In the genomic region with DNA sequence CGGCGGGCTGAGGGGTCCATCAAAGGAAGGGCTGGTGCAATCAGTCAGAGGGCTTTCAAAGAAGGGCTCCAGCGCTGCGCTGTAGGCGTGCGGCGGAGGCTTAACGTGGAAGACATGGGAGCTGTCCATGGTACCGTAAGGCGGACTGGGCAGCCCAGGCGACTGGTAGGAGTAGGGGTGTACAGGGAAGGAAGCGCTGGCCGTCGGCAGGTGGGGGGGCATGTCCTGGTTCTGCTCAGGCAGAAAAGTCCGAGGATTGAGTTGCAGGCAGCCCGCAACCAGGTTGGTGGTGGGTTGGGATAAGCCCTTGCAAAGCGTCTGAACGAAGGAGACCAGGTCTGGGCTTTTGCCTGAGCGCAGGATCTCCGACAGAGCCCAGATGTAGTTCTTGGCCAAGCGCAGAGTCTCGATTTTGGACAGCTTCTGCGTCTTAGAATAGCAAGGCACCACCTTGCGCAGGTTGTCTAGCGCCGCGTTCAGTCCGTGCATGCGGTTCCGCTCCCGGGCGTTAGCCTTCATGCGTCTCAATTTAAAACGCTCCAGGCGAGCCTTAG, we compare ENCODE assay signal across 1 cellular context.
A peak's percentile ranks its signal among the peaks of the same experiment; 100 is the strongest.
TF ChIP-seq lines count a peak whose summit lies in the region.

No MANE protein-coding gene starts in this region.

TF ChIP-seq in HepG2, 621 proteins besides CTCF, POLR2A, EP300 and RAD21 (continued from another document and continues in another):
- TF ChIP-seq, protein P1, sequence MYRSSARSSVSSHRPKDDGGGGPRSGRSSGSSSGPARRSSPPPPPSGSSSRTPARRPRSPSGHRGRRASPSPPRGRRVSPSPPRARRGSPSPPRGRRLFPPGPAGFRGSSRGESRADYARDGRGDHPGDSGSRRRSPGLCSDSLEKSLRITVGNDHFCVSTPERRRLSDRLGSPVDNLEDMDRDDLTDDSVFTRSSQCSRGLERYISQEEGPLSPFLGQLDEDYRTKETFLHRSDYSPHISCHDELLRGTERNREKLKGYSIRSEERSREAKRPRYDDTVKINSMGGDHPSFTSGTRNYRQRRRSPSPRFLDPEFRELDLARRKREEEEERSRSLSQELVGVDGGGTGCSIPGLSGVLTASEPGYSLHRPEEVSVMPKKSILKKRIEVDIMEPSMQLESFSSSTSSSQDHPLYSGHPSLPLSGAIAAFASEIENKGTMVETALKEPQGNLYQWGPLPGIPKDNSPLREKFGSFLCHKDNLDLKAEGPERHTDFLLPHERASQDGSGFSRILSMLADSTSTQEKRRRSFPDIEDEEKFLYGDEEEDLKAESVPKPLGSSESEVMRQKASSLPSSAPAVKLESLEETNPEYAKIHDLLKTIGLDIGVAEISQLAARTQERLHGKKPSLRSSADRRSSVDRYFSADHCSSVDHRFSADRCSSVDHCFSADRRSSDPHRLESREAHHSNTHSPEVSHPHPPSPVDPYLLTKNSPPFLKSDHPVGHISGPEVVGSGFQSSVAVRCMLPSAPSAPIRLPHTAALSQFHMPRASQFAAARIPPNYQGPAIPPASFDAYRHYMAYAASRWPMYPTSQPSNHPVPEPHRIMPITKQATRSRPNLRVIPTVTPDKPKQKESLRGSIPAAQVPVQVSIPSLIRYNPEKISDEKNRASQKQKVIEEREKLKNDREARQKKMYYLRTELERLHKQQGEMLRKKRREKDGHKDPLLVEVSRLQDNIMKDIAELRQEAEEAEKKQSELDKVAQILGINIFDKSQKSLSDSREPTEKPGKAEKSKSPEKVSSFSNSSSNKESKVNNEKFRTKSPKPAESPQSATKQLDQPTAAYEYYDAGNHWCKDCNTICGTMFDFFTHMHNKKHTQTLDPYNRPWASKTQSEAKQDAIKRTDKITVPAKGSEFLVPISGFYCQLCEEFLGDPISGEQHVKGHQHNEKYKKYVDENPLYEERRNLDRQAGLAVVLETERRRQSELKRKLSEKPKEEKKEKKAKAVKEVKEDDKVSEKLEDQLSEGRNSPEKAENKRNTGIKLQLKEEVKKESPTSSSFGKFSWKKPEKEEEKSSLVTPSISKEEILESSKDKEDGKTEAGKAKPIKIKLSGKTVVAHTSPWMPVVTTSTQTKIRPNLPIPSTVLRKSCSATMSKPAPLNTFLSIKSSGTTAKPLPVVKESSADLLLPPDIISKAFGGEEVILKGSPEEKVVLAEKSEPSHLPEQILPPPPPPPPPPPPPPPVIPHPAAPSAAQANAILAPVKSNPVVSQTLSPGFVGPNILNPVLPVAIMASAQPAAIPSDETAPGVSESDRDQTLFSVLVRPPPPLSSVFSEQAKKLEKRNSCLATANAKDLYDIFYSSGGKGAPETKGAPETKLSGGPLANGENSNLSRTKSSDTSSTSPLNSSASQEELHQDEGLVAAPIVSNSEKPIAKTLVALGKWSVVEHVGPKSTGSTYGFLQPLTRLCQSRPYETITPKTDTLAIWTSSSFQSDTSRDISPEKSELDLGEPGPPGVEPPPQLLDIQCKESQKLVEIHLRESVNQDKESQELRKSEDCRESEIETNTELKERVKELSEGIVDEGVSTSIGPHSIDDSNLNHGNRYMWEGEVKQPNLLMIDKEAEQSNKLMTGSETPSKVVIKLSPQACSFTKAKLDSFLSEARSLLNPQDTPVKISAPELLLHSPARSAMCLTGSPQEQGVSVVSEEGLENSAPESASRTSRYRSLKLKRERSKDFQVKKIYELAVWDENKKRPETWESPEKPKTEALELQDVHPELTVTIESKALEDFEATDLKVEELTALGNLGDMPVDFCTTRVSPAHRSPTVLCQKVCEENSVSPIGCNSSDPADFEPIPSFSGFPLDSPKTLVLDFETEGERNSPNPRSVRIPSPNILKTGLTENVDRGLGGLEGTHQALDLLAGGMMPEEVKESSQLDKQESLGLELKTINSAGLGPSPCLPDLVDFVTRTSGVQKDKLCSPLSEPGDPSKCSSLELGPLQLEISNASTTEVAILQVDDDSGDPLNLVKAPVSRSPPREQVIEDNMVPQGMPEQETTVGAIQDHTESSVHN (CRISPR knock-in tag; IDR thresholded peaks at IDR 0.05), result peak; percentile 75; the same call in 1 of the 2 replicates
- TF ChIP-seq FOXP1 (IDR thresholded peaks at IDR 0.05), result no peak
- TF ChIP-seq FOXP1 (CRISPR knock-in tag; IDR thresholded peaks at IDR 0.05), result no peak
- peak; percentile 31; the same call in 1 of the 2 replicates for TF ChIP-seq ZFY (CRISPR knock-in tag; IDR thresholded peaks at IDR 0.05)
- no peak for TF ChIP-seq ZNF383 (CRISPR knock-in tag; IDR thresholded peaks at IDR 0.05; ENCODE audit: borderline replicate concordance)
- TF ChIP-seq YY1 (IDR thresholded peaks at IDR 0.05; ENCODE audit: insufficient read depth, insufficient replicate concordance, low read depth, low read length), result no peak
- TF ChIP-seq ZBTB7A (CRISPR knock-in tag; IDR thresholded peaks at IDR 0.05), result no peak
- TF ChIP-seq, protein P2, sequence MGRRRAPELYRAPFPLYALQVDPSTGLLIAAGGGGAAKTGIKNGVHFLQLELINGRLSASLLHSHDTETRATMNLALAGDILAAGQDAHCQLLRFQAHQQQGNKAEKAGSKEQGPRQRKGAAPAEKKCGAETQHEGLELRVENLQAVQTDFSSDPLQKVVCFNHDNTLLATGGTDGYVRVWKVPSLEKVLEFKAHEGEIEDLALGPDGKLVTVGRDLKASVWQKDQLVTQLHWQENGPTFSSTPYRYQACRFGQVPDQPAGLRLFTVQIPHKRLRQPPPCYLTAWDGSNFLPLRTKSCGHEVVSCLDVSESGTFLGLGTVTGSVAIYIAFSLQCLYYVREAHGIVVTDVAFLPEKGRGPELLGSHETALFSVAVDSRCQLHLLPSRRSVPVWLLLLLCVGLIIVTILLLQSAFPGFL (CRISPR knock-in tag; IDR thresholded peaks at IDR 0.05), result no peak
- peak; percentile 26; the same call in 1 of the 2 replicates for TF ChIP-seq MTA1 (CRISPR knock-in tag; IDR thresholded peaks at IDR 0.05; ENCODE audit: borderline replicate concordance)
- peak; percentile 75 for TF ChIP-seq HOXA3 (CRISPR knock-in tag; IDR thresholded peaks at IDR 0.05)
- no peak for TF ChIP-seq ELF4 (CRISPR knock-in tag; IDR thresholded peaks at IDR 0.05; ENCODE audit: borderline replicate concordance)
- no peak for TF ChIP-seq TBL1XR1 (IDR thresholded peaks at IDR 0.05; ENCODE audit: borderline replicate concordance, low read length, partially characterized antibody)
- peak; percentile 82 for TF ChIP-seq ZNF296 (CRISPR knock-in tag; conservative IDR thresholded peaks at IDR 0.05)
- 0 out of 2 replicates have a peak, but pooled peaks have one; percentile 52 for TF ChIP-seq NR1H2 (CRISPR knock-in tag; IDR thresholded peaks at IDR 0.05; ENCODE audit: borderline replicate concordance, low read depth)
- 0 out of 2 replicates have a peak, but pooled peaks have one; percentile 54 for TF ChIP-seq RELA (CRISPR knock-in tag; IDR thresholded peaks at IDR 0.05)
- TF ChIP-seq ZNF546 (CRISPR knock-in tag; conservative IDR thresholded peaks at IDR 0.05), result peak; percentile 78; the same call in 1 of the 2 replicates
- TF ChIP-seq SRSF9 (IDR thresholded peaks at IDR 0.05; ENCODE audit: borderline replicate concordance, insufficient read depth, low read depth, low read length, poor library complexity, severe bottlenecking), result no peak
- TF ChIP-seq, protein P3, sequence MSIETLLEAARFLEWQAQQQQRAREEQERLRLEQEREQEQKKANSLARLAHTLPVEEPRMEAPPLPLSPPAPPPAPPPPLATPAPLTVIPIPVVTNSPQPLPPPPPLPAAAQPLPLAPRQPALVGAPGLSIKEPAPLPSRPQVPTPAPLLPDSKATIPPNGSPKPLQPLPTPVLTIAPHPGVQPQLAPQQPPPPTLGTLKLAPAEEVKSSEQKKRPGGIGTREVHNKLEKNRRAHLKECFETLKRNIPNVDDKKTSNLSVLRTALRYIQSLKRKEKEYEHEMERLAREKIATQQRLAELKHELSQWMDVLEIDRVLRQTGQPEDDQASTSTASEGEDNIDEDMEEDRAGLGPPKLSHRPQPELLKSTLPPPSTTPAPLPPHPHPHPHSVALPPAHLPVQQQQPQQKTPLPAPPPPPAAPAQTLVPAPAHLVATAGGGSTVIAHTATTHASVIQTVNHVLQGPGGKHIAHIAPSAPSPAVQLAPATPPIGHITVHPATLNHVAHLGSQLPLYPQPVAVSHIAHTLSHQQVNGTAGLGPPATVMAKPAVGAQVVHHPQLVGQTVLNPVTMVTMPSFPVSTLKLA (IDR thresholded peaks at IDR 0.05), result no peak
- TF ChIP-seq, protein P4, sequence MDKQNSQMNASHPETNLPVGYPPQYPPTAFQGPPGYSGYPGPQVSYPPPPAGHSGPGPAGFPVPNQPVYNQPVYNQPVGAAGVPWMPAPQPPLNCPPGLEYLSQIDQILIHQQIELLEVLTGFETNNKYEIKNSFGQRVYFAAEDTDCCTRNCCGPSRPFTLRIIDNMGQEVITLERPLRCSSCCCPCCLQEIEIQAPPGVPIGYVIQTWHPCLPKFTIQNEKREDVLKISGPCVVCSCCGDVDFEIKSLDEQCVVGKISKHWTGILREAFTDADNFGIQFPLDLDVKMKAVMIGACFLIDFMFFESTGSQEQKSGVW (CRISPR knock-in tag; IDR thresholded peaks at IDR 0.05; ENCODE audit: borderline replicate concordance), result peak; percentile 40; the same call in 1 of the 2 replicates
- TF ChIP-seq, protein P5, sequence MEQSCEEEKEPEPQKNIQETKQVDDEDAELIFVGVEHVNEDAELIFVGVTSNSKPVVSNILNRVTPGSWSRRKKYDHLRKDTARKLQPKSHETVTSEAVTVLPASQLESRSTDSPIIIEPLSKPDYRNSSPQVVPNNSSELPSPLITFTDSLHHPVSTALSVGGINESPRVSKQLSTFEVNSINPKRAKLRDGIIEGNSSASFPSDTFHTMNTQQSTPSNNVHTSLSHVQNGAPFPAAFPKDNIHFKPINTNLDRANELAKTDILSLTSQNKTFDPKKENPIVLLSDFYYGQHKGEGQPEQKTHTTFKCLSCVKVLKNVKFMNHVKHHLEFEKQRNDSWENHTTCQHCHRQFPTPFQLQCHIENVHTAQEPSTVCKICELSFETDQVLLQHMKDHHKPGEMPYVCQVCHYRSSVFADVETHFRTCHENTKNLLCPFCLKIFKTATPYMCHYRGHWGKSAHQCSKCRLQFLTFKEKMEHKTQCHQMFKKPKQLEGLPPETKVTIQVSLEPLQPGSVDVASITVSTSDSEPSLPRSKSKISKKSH (CRISPR knock-in tag; IDR thresholded peaks at IDR 0.05; ENCODE audit: borderline replicate concordance), result 0 out of 2 replicates have a peak, but pooled peaks have one; percentile 77
- TF ChIP-seq, protein P6, sequence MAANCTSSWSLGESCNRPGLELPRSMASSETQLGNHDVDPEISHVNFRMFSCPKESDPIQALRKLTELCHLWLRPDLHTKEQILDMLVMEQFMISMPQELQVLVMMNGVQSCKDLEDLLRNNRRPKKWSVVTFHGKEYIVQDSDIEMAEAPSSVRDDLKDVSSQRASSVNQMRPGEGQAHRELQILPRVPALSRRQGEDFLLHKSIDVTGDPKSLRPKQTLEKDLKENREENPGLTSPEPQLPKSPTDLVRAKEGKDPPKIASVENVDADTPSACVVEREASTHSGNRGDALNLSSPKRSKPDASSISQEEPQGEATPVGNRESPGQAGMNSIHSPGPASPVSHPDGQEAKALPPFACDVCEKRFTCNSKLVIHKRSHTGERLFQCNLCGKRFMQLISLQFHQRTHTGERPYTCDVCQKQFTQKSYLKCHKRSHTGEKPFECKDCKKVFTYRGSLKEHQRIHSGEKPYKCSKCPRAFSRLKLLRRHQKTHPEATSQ (CRISPR knock-in tag; IDR thresholded peaks at IDR 0.05; ENCODE audit: borderline replicate concordance), result peak; percentile 83
- TF ChIP-seq REXO4 (CRISPR knock-in tag; IDR thresholded peaks at IDR 0.05; ENCODE audit: borderline replicate concordance), result no peak
- TF ChIP-seq, protein P7, sequence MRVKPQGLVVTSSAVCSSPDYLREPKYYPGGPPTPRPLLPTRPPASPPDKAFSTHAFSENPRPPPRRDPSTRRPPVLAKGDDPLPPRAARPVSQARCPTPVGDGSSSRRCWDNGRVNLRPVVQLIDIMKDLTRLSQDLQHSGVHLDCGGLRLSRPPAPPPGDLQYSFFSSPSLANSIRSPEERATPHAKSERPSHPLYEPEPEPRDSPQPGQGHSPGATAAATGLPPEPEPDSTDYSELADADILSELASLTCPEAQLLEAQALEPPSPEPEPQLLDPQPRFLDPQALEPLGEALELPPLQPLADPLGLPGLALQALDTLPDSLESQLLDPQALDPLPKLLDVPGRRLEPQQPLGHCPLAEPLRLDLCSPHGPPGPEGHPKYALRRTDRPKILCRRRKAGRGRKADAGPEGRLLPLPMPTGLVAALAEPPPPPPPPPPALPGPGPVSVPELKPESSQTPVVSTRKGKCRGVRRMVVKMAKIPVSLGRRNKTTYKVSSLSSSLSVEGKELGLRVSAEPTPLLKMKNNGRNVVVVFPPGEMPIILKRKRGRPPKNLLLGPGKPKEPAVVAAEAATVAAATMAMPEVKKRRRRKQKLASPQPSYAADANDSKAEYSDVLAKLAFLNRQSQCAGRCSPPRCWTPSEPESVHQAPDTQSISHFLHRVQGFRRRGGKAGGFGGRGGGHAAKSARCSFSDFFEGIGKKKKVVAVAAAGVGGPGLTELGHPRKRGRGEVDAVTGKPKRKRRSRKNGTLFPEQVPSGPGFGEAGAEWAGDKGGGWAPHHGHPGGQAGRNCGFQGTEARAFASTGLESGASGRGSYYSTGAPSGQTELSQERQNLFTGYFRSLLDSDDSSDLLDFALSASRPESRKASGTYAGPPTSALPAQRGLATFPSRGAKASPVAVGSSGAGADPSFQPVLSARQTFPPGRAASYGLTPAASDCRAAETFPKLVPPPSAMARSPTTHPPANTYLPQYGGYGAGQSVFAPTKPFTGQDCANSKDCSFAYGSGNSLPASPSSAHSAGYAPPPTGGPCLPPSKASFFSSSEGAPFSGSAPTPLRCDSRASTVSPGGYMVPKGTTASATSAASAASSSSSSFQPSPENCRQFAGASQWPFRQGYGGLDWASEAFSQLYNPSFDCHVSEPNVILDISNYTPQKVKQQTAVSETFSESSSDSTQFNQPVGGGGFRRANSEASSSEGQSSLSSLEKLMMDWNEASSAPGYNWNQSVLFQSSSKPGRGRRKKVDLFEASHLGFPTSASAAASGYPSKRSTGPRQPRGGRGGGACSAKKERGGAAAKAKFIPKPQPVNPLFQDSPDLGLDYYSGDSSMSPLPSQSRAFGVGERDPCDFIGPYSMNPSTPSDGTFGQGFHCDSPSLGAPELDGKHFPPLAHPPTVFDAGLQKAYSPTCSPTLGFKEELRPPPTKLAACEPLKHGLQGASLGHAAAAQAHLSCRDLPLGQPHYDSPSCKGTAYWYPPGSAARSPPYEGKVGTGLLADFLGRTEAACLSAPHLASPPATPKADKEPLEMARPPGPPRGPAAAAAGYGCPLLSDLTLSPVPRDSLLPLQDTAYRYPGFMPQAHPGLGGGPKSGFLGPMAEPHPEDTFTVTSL (CRISPR knock-in tag; IDR thresholded peaks at IDR 0.05; ENCODE audit: borderline replicate concordance), result 0 out of 2 replicates have a peak, but pooled peaks have one; percentile 17
- TF ChIP-seq NAIF1 (CRISPR knock-in tag; IDR thresholded peaks at IDR 0.05; ENCODE audit: borderline replicate concordance), result peak; percentile 87; the same call in 1 of the 2 replicates
- TF ChIP-seq BCL6 (CRISPR knock-in tag; IDR thresholded peaks at IDR 0.05), result peak; percentile 56; the same call in 1 of the 2 replicates
- TF ChIP-seq CREB1 (IDR thresholded peaks at IDR 0.05), result no peak
- no peak for TF ChIP-seq CREB1 (CRISPR knock-in tag; IDR thresholded peaks at IDR 0.05)
- TF ChIP-seq RCOR2 (CRISPR knock-in tag; IDR thresholded peaks at IDR 0.05), result no peak
- TF ChIP-seq ZNF350 (CRISPR knock-in tag; IDR thresholded peaks at IDR 0.05; ENCODE audit: borderline replicate concordance, low read depth), result peak; percentile 67; the same call in 1 of the 2 replicates
- no peak for TF ChIP-seq ASH2L (IDR thresholded peaks at IDR 0.05; ENCODE audit: insufficient read length, low read depth, low read length)
- no peak for TF ChIP-seq NFE2L1 (CRISPR knock-in tag; IDR thresholded peaks at IDR 0.05; ENCODE audit: borderline replicate concordance)
- TF ChIP-seq ZNF317 (CRISPR knock-in tag; IDR thresholded peaks at IDR 0.05), result 0 out of 2 replicates have a peak, but pooled peaks have one; percentile 58
- 0 out of 2 replicates have a peak, but pooled peaks have one; percentile 30 for TF ChIP-seq ZBTB21 (CRISPR knock-in tag; IDR thresholded peaks at IDR 0.05)
- no peak for TF ChIP-seq NR2C2 (CRISPR knock-in tag; IDR thresholded peaks at IDR 0.05; ENCODE audit: borderline replicate concordance)
